ENCODE assay signal across 17 cellular contexts in the genomic region with DNA sequence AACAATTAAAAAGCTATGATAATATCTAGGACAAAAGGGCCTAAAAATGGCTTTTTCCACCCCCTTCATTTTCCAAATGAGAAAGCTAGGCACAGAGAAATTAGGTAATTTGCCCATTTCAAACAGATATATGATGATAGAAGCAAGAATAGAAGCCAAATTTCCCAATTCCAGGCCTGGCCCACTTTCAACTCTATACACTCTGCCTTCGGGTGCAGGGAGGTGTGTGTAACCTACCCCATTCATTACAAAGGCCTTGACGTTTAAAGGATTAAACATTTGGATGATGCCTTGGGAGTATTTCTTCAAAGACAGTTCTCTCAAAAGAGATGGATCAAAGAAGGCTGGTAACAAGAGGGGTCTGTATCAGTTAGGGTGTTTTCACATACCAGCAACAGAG.
"Had no signal": no experiment of that assay in that cellular context is flagged by ENCODE, and none has a peak within 500 bp of the region (broad histone marks: within the 10 kb centered on the region; RNA-seq: fewer than 3 reads in every experiment).

No MANE protein-coding gene starts in this region.

- H3K27ac ChIP-seq: adrenal gland, tibial nerve, WERI-Rb-1 had no signal

- H3K27ac Mint-ChIP-seq: activated CD4-positive, alpha-beta memory T cell treated with anti-CD3 and anti-CD28 coated beads, Interleukin-2, amount 10 ng/mL, durations not matched to agents 7 days and 5 days; activated CD4-positive, alpha-beta T cell treated with anti-CD3 and anti-CD28 coated beads for 36 hours; activated naive CD4-positive, alpha-beta T cell treated with anti-CD3 and anti-CD28 coated beads, Interleukin-2, amount 50 U/mL, for 24 hours; activated T-cell treated with anti-CD3 and anti-CD28 coated beads, Interleukin-2, amount 50 U/mL, for 24 hours; T-helper 17 cell had no signal

- H3K4me1 Mint-ChIP-seq: activated CD4-positive, alpha-beta memory T cell treated with anti-CD3 and anti-CD28 coated beads, Interleukin-2, amount 10 ng/mL, durations not matched to agents 7 days and 5 days; activated CD4-positive, alpha-beta T cell treated with anti-CD3 and anti-CD28 coated beads for 36 hours; activated naive CD4-positive, alpha-beta T cell treated with anti-CD3 and anti-CD28 coated beads, Interleukin-2, amount 50 U/mL, for 24 hours had no signal

- H3K9me3 ChIP-seq: adrenal gland, tibial nerve, uterus had no signal

- H3K4me3 Mint-ChIP-seq: activated CD4-positive, alpha-beta memory T cell treated with anti-CD3 and anti-CD28 coated beads, Interleukin-2, amount 10 ng/mL, durations not matched to agents 7 days and 5 days; activated CD4-positive, alpha-beta T cell treated with anti-CD3 and anti-CD28 coated beads for 36 hours; activated naive CD4-positive, alpha-beta T cell treated with anti-CD3 and anti-CD28 coated beads, Interleukin-2, amount 50 U/mL, for 24 hours; activated T-cell treated with anti-CD3 and anti-CD28 coated beads, Interleukin-2, amount 50 U/mL, for 24 hours; T-helper 17 cell had no signal

- ATAC-seq: activated CD4-positive, alpha-beta T cell treated with anti-CD3 and anti-CD28 coated beads for 36 hours; left ventricle myocardium superior; T-helper 17 cell had no signal

- H3K9me3 Mint-ChIP-seq: activated CD4-positive, alpha-beta memory T cell treated with anti-CD3 and anti-CD28 coated beads, Interleukin-2, amount 10 ng/mL, durations not matched to agents 7 days and 5 days; activated naive CD4-positive, alpha-beta T cell treated with anti-CD3 and anti-CD28 coated beads, Interleukin-2, amount 50 U/mL, for 24 hours; activated T-cell treated with anti-CD3 and anti-CD28 coated beads, Interleukin-2, amount 50 U/mL, for 24 hours had no signal

- DNase-seq: activated CD4-positive, alpha-beta memory T cell treated with anti-CD3 and anti-CD28 coated beads, Interleukin-2, amount 10 ng/mL, durations not matched to agents 7 days and 5 days; activated CD4-positive, alpha-beta T cell treated with anti-CD3 and anti-CD28 coated beads for 36 hours; activated effector memory CD4-positive, alpha-beta T cell treated with Interleukin-2 at 50 U/mL for 16 hours; activated T-cell treated with anti-CD3 and anti-CD28 coated beads, Interleukin-2, amount 50 U/mL, for 24 hours; adrenal gland; hypothalamus; left ventricle myocardium superior; mesenchymal stem cell; retina; stimulated activated CD4-positive, alpha-beta T cell treated with anti-CD3 and anti-CD28 coated beads, Interleukin-15, amount 100 ng/mL, for 24 hours; stimulated activated CD4-positive, alpha-beta T cell treated with anti-CD3 and anti-CD28 coated beads, Interleukin-4, amount 100 ng/mL, for 1 hour; stimulated activated naive CD4-positive, alpha-beta T cell; T-helper 17 cell; uterus; WERI-Rb-1 had no signal

- H3K36me3 ChIP-seq: adrenal gland, tibial nerve, uterus, WERI-Rb-1 had no signal

- H3K36me3 Mint-ChIP-seq: activated naive CD4-positive, alpha-beta T cell treated with anti-CD3 and anti-CD28 coated beads, Interleukin-2, amount 50 U/mL, for 24 hours had no signal

- H3K27me3 ChIP-seq: adrenal gland, tibial nerve, uterus had no signal

- H3K4me3 ChIP-seq: adrenal gland, tibial nerve, uterus had no signal
